Comparison of ENCODE assay signal across 14 cellular contexts in the genomic region with DNA sequence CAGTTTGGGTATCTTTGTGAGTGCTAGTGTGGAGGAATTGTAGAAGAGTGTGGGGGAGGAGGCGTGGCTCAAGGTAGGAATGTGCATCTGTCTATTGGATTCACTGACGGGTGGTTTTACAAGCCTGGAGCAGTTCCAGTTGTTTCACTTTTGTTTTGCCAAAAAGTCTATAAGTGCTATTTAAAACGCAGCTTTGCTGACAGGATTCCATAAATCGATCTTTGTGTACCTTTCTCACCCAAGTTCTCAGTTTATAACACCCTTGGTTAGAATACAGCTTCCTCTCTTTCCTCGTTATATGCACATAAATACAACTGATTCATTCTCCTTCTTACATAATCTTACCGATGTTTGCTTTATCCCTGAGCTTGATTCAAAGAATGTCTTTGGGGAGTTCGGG.
DNase-seq lines count a peak whose midpoint lies in the region; ATAC-seq, FAIRE-seq and TF ChIP-seq lines count a peak whose summit lies in the region.
"Had no signal": no experiment of that assay in that cellular context is flagged by ENCODE, and none has a peak within 500 bp of the region (broad histone marks: within the 10 kb centered on the region; RNA-seq: fewer than 3 reads in every experiment).

No MANE protein-coding gene starts in this region.

- no peaks in the 10 kb centered on the region for H3K27me3 ChIP-seq in ACC112 (ENCODE audit: insufficient read depth, low read length)
- H3K27me3 ChIP-seq in bronchial epithelial cell (ENCODE audit: control insufficient read depth, insufficient read depth, low read length): no peaks in the 10 kb centered on the region
- H3K27me3 ChIP-seq: BE2C had no signal

- no peak for FAIRE-seq in bronchial epithelial cell (lab: Jason Lieb, UNC)

- H3K36me3 Mint-ChIP-seq in T-helper 2 cell treated with Interferon-gamma antibody and Interleukin-4, amounts not matched to agents 5 μg/mL and 100 μg/mL, for 36 hours (ENCODE audit: low read depth): no peaks in the 10 kb centered on the region

- H3K4me3 ChIP-seq in ACC112 (ENCODE audit: low read depth, low read length) (peak overlapping the region; percentile 21; the same call in 1 of the 2 replicates), bronchial epithelial cell (ENCODE audit: low read depth, low read length) (peak overlapping the region; percentile 8), mucosa of descending colon (no peak overlapping the region)
- H3K4me3 ChIP-seq: thoracic aorta had no signal

- no peaks in the 10 kb centered on the region for H3K36me3 ChIP-seq in ACC112 (ENCODE audit: insufficient read depth, low read length)
- no peaks in the 10 kb centered on the region for H3K36me3 ChIP-seq in bronchial epithelial cell (ENCODE audit: control insufficient read depth, insufficient read depth, low read length)
- H3K36me3 ChIP-seq in mucosa of descending colon (ENCODE audit: low read depth): no peaks in the 10 kb centered on the region
- H3K36me3 ChIP-seq: BE2C, thoracic aorta had no signal

- no peak overlapping the region for H3K4me3 Mint-ChIP-seq in T-helper 2 cell treated with Interferon-gamma antibody and Interleukin-4, amounts not matched to agents 5 μg/mL and 100 μg/mL, for 36 hours

- no peak overlapping the region for H3K27ac Mint-ChIP-seq in T-helper 2 cell treated with Interferon-gamma antibody and Interleukin-4, amounts not matched to agents 5 μg/mL and 100 μg/mL, for 36 hours

- intact Hi-C loops in mucosa of descending colon (cut with DNase I, micrococcal nuclease): no loop called here

- peak; percentile 85 for TF ChIP-seq EP300 in Ishikawa (IDR thresholded peaks at IDR 0.05; ENCODE audit: borderline replicate concordance)

- TF ChIP-seq CTCF in bronchial epithelial cell (IDR thresholded peaks at IDR 0.05; ENCODE audit: insufficient read depth, low read length, severe bottlenecking) (no peak), mucosa of descending colon (IDR thresholded peaks at IDR 0.05) (no peak)

- DNase-seq in bronchial epithelial cell (ENCODE audit: low read depth) (peak; percentile 55), mucosa of descending colon (peak in 1 of 3 donors; percentile 73), SKM-1 (lab: John Stamatoyannopoulos, UW; ENCODE audit: unreplicated experiment) (no peak), SKM-1 treated with dmso at 0.1 percent for 144 hours (lab: John Stamatoyannopoulos, UW; ENCODE audit: unreplicated experiment) (no peak)
- no peak for DNase-seq in T-helper 2 cell treated with Interferon-gamma antibody and Interleukin-4, amounts not matched to agents 5 μg/mL and 100 μg/mL, for 36 hours (ENCODE audit: low spot score)
- DNase-seq: activated effector memory CD4-positive, alpha-beta T cell treated with anti-CD3 and anti-CD28 coated beads, Interleukin-2, amount 50 U/mL, for 16 hours; BE2C; cortex of kidney; NCI-H2081; stimulated activated CD4-positive, alpha-beta T cell treated with anti-CD3 and anti-CD28 coated beads, Interleukin-4, amount 100 ng/mL, for 1 hour had no signal

- H3K4me1 ChIP-seq in ACC112 (ENCODE audit: control insufficient read depth, insufficient read depth, low read length, unreplicated experiment) (no peaks in the 10 kb centered on the region), mucosa of descending colon (ENCODE audit: low read depth) (peaks cover 4% of the 10 kb centered on the region)
- H3K4me1 ChIP-seq: BE2C had no signal

- H3K9me3 Mint-ChIP-seq in T-helper 2 cell treated with Interferon-gamma antibody and Interleukin-4, amounts not matched to agents 5 μg/mL and 100 μg/mL, for 36 hours: no peaks in the 10 kb centered on the region

- H3K9me3 ChIP-seq in mucosa of descending colon: no peaks in the 10 kb centered on the region
- H3K9me3 ChIP-seq: BE2C, thoracic aorta had no signal

- peaks cover 2% of the 10 kb centered on the region for H3K4me1 Mint-ChIP-seq in T-helper 2 cell treated with Interferon-gamma antibody and Interleukin-4, amounts not matched to agents 5 μg/mL and 100 μg/mL, for 36 hours (ENCODE audit: low read depth)

- no peak overlapping the region for H3K27ac ChIP-seq in ACC112 (ENCODE audit: low read depth, low read length)
- H3K27ac ChIP-seq: thoracic aorta had no signal

- H2AFZ ChIP-seq in ACC112 (ENCODE audit: low read length, unreplicated experiment): no peak overlapping the region

- H3K27me3 Mint-ChIP-seq in T-helper 2 cell treated with Interferon-gamma antibody and Interleukin-4, amounts not matched to agents 5 μg/mL and 100 μg/mL, for 36 hours (ENCODE audit: low read depth): no peaks in the 10 kb centered on the region

- ATAC-seq in mucosa of descending colon (peak; percentile 92), SK-N-SH treated with all-trans-retinoic acid at 6 μM for 48 hours (no peak)

- H3K79me2 ChIP-seq in ACC112 (ENCODE audit: control insufficient read depth, insufficient read depth, low read length, unreplicated experiment): no peaks in the 10 kb centered on the region

- TF ChIP-seq RAD21 in Ishikawa (IDR thresholded peaks at IDR 0.05; ENCODE audit: low read depth): peak; percentile 0; the same call in 1 of the 2 replicates

TF ChIP-seq in Ishikawa, 13 proteins besides CTCF, POLR2A, EP300 and RAD21:
- TF ChIP-seq, protein P1, sequence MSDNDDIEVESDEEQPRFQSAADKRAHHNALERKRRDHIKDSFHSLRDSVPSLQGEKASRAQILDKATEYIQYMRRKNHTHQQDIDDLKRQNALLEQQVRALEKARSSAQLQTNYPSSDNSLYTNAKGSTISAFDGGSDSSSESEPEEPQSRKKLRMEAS (IDR thresholded peaks at IDR 0.05): no peak; the same call in 1 of the 2 replicates
- TF ChIP-seq TEAD4 (IDR thresholded peaks at IDR 0.05) (peak; percentile 91), CEBPB (IDR thresholded peaks at IDR 0.05) (peak; percentile 37; the same call in 1 of the 2 replicates), TCF12 (IDR thresholded peaks at IDR 0.05; ENCODE audit: low read depth) (peak; percentile 88), YY1 (IDR thresholded peaks at IDR 0.05; ENCODE audit: low read depth) (0 out of 2 replicates have a peak, but pooled peaks have one; percentile 19), ZBTB7A (IDR thresholded peaks at IDR 0.05; ENCODE audit: low read depth) (no peak), NFIC (IDR thresholded peaks at IDR 0.05) (peak; percentile 96), FOXM1 (IDR thresholded peaks at IDR 0.05; ENCODE audit: borderline replicate concordance, low read depth) (peak; percentile 82; the same call in 1 of the 2 replicates)

TF ChIP-seq in SK-N-SH treated with all-trans-retinoic acid at 6 μM for 48 hours, 23 proteins besides CTCF, POLR2A, EP300 and RAD21:
- TF ChIP-seq, protein P2, sequence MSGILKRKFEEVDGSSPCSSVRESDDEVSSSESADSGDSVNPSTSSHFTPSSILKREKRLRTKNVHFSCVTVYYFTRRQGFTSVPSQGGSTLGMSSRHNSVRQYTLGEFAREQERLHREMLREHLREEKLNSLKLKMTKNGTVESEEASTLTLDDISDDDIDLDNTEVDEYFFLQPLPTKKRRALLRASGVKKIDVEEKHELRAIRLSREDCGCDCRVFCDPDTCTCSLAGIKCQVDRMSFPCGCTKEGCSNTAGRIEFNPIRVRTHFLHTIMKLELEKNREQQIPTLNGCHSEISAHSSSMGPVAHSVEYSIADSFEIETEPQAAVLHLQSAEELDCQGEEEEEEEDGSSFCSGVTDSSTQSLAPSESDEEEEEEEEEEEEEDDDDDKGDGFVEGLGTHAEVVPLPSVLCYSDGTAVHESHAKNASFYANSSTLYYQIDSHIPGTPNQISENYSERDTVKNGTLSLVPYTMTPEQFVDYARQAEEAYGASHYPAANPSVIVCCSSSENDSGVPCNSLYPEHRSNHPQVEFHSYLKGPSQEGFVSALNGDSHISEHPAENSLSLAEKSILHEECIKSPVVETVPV (CRISPR knock-in tag; IDR thresholded peaks at IDR 0.05): no peak
- TF ChIP-seq ZC3H10 (CRISPR knock-in tag; IDR thresholded peaks at IDR 0.05) (no peak), PPARA (CRISPR knock-in tag; IDR thresholded peaks at IDR 0.05; ENCODE audit: borderline replicate concordance) (no peak), ESRRG (CRISPR knock-in tag; IDR thresholded peaks at IDR 0.05) (no peak), ZFP30 (CRISPR knock-in tag; IDR thresholded peaks at IDR 0.05) (no peak), SNAI2 (CRISPR knock-in tag; IDR thresholded peaks at IDR 0.05) (no peak), OSR1 (CRISPR knock-in tag; IDR thresholded peaks at IDR 0.05) (no peak), GLIS3 (CRISPR knock-in tag; IDR thresholded peaks at IDR 0.05) (no peak), RARB (CRISPR knock-in tag; IDR thresholded peaks at IDR 0.05) (no peak), TOX (CRISPR knock-in tag; IDR thresholded peaks at IDR 0.05; ENCODE audit: borderline replicate concordance) (no peak), ISL1 (CRISPR knock-in tag; IDR thresholded peaks at IDR 0.05) (no peak), ZNF8 (CRISPR knock-in tag; IDR thresholded peaks at IDR 0.05) (no peak)
- TF ChIP-seq, protein P3, sequence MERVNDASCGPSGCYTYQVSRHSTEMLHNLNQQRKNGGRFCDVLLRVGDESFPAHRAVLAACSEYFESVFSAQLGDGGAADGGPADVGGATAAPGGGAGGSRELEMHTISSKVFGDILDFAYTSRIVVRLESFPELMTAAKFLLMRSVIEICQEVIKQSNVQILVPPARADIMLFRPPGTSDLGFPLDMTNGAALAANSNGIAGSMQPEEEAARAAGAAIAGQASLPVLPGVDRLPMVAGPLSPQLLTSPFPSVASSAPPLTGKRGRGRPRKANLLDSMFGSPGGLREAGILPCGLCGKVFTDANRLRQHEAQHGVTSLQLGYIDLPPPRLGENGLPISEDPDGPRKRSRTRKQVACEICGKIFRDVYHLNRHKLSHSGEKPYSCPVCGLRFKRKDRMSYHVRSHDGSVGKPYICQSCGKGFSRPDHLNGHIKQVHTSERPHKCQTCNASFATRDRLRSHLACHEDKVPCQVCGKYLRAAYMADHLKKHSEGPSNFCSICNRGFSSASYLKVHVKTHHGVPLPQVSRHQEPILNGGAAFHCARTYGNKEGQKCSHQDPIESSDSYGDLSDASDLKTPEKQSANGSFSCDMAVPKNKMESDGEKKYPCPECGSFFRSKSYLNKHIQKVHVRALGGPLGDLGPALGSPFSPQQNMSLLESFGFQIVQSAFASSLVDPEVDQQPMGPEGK (CRISPR knock-in tag; IDR thresholded peaks at IDR 0.05; ENCODE audit: borderline replicate concordance): no peak
- TF ChIP-seq, protein P4, sequence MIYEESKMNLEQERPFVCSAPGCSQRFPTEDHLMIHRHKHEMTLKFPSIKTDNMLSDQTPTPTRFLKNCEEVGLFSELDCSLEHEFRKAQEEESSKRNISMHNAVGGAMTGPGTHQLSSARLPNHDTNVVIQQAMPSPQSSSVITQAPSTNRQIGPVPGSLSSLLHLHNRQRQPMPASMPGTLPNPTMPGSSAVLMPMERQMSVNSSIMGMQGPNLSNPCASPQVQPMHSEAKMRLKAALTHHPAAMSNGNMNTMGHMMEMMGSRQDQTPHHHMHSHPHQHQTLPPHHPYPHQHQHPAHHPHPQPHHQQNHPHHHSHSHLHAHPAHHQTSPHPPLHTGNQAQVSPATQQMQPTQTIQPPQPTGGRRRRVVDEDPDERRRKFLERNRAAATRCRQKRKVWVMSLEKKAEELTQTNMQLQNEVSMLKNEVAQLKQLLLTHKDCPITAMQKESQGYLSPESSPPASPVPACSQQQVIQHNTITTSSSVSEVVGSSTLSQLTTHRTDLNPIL (CRISPR knock-in tag; IDR thresholded peaks at IDR 0.05; ENCODE audit: low read depth): no peak
